In the genomic region with DNA sequence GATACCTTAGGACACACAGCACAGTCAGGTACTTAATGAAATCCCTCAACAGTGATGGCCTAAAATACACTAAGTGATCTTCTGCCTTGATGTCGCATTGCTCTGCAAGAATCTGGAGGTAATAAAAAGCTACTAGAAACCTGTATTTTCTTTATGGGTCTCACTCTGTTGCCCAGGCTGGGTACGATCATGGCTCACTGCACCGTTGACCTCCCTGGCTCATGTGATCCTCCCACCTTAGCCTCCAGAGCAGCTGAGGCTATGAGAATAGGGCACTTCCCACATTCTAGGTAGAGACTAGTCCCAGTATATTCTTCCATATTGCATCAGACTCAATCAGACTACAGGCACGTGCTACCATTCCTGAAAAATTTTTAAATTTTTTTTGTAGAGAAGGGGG, we compare ENCODE assay signal across 9 cellular contexts. TPM values are rescaled to one million over a fixed set of nuclear protein-coding genes. Genes with fewer than 3 reads are reported as not detected.
"Had no signal": no experiment of that assay in that cellular context is flagged by ENCODE, and none has a peak within 500 bp of the region (broad histone marks: within the 10 kb centered on the region; RNA-seq: fewer than 3 reads in every experiment).

No MANE protein-coding gene starts in this region.

- H3K9me3 Mint-ChIP-seq: HFFc6 had no signal

- H3K27ac Mint-ChIP-seq: HFFc6, IgD-negative memory B cell had no signal

- H3K9ac ChIP-seq: GM23248, KMS-11 had no signal

- H3K4me3 ChIP-seq: GM23248 had no signal

- DNase-seq: GM23248, GOT3, H7, HCEC 1CT, HFFc6 had no signal

- H3K4me2 ChIP-seq: KMS-11 had no signal

- H2AFZ ChIP-seq: GM23248 had no signal

- H3K4me3 Mint-ChIP-seq: HFFc6, IgD-negative memory B cell had no signal

- FAIRE-seq: HTR-8/SVneo had no signal

- H3K27ac ChIP-seq: GM23248, KMS-11 had no signal

RNA-seq across cellular contexts. Expression of a gene that starts 21.7 kb away (rescaled TPM):
- total RNA-seq: GM23248, H4, H7, HFFc6 had no signal
- polyA plus RNA-seq: GM23248, IgD-negative memory B cell had no signal
